10 cellular contexts compared by ENCODE assay signal in the genomic region with DNA sequence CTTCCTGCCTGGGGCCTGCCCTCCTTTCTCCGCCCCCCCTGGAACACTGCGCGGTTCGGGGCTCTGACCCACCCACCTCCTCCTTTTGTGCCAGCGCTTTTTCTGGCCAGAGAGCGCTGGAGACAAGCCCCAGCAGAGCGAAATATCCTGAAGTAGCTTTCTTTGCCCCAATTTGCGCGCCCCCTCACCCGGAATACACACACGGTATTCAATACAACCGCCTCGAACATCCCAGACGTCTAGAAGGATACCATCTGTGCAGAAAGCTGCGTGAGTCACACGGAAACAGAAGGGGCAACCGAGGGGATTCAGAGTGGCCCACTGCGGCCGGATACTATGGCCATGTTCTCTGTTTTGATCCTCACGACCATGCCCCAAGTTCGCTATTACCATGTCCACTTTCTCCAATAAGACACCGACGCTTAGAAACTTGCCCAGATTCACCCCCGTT. TPM values are rescaled to one million over a fixed set of nuclear protein-coding genes. Genes with fewer than 3 reads are reported as not detected.
DNase-seq lines count a peak whose midpoint lies in the region; ATAC-seq and TF ChIP-seq lines count a peak whose summit lies in the region.
"Had no signal": no experiment of that assay in that cellular context is flagged by ENCODE, and none has a peak within 500 bp of the region (broad histone marks: within the 10 kb centered on the region; RNA-seq: fewer than 3 reads in every experiment).

No MANE protein-coding gene starts in this region.

- H3K79me2 ChIP-seq in PC-9 (ENCODE audit: low read depth) = no peaks in the 10 kb centered on the region

- no peak overlapping the region for H3K27ac ChIP-seq in ascending aorta
- no peak overlapping the region for H3K27ac ChIP-seq in iPS DF 6.9 (ENCODE audit: low read length)
- H3K27ac ChIP-seq in skeletal muscle tissue (ENCODE audit: low read depth, low read length) = no peak overlapping the region
- no peak overlapping the region for H3K27ac ChIP-seq in PC-9

- no TSS peak for BruUV-seq in PC-9 (replicated peaks; lab: Mats Ljungman, UMichigan)

- WGBS in iPS DF 6.9 (ENCODE audit: insufficient coverage, insufficient read length) = no CpG with 5 or more reads among the region's 24 CpGs

- CTCF ChIA-PET in PC-9 (lab: Charles Lee) = no interaction called here

- TF ChIP-seq CTCF in ascending aorta (IDR thresholded peaks at IDR 0.05) = no peak
- no peak for TF ChIP-seq CTCF in PC-9 (conservative IDR thresholded peaks at IDR 0.05)

- POLR2A ChIA-PET in PC-9 (lab: Charles Lee; ENCODE audit: unreplicated experiment) = no interaction called here

- H4K20me1 ChIP-seq in PC-9 (ENCODE audit: insufficient read depth) = no peaks in the 10 kb centered on the region

- H3K36me3 ChIP-seq in ascending aorta = no peaks in the 10 kb centered on the region
- no peaks in the 10 kb centered on the region for H3K36me3 ChIP-seq in iPS DF 6.9 (ENCODE audit: control insufficient read depth, insufficient read depth, low read length)
- H3K36me3 ChIP-seq in skeletal muscle tissue (ENCODE audit: control insufficient read depth in 3 of 3, insufficient read depth in 3 of 3, low read length in 3 of 3) = no peaks in the 10 kb centered on the region
- no peaks in the 10 kb centered on the region for H3K36me3 ChIP-seq in PC-9 (ENCODE audit: low read depth)

- DNase-seq in HT1080 (ENCODE audit: low read depth) = peak; percentile 72
- no peak for DNase-seq in ascending aorta (ENCODE audit: low spot score in 2 of 2)
- DNase-seq in iPS DF 6.9 (ENCODE audit: low read depth, low spot score) = no peak
- DNase-seq in PC-9 = no peak
- DNase-seq: activated CD8-positive, alpha-beta memory T cell treated with anti-CD3 and anti-CD28 coated beads, Interleukin-2, amount 50 U/mL, for 4 hours; natural killer cell had no signal

- peak overlapping the region; percentile 57 to 71 for H3K4me3 ChIP-seq in ascending aorta
- H3K4me3 ChIP-seq in iPS DF 6.9 (ENCODE audit: low read length) = peak overlapping the region; percentile 57; the same call in 1 of the 2 replicates
- peak overlapping the region; percentile 35 to 56 (median 54) for H3K4me3 ChIP-seq in skeletal muscle tissue (ENCODE audit: low read length in 3 of 3)
- no peak overlapping the region for H3K4me3 ChIP-seq in PC-9

- intact Hi-C loops in ascending aorta (cut with DNase I) (no loop called here), PC-9 (cut with micrococcal nuclease; ENCODE audit: unreplicated experiment) (no loop called here)

- H3K27me3 ChIP-seq in ascending aorta = no peaks in the 10 kb centered on the region
- peaks cover 6% of the 10 kb centered on the region; the same call in 1 of the 2 replicates for H3K27me3 ChIP-seq in iPS DF 6.9 (ENCODE audit: control insufficient read depth, insufficient read depth, low read length)
- H3K27me3 ChIP-seq in skeletal muscle tissue (ENCODE audit: control insufficient read depth in 3 of 3, insufficient read depth in 3 of 3, low read length in 3 of 3) = peaks cover 0 to 40% (median 11%) of the 10 kb centered on the region in 3 donors
- H3K27me3 ChIP-seq in PC-9 (ENCODE audit: insufficient read depth, low read depth) = no peaks in the 10 kb centered on the region

- H3K9me3 ChIP-seq in ascending aorta = no peaks in the 10 kb centered on the region
- H3K9me3 ChIP-seq in iPS DF 6.9 (ENCODE audit: control insufficient read depth, insufficient read depth, low read length) = no peaks in the 10 kb centered on the region
- H3K9me3 ChIP-seq in skeletal muscle tissue (ENCODE audit: control insufficient read depth in 3 of 3, low read length in 3 of 3) = no peaks in the 10 kb centered on the region
- no peaks in the 10 kb centered on the region for H3K9me3 ChIP-seq in PC-9 (ENCODE audit: insufficient read depth, low read depth)

- H3F3A ChIP-seq in PC-9 (ENCODE audit: insufficient read depth, low read depth) = no peaks in the 10 kb centered on the region

- ATAC-seq in HG03039 (IDR thresholded peaks at IDR 0.05; ENCODE audit: unreplicated experiment) = no peak
- ATAC-seq in esophagus mucosa = no peak
- no peak for ATAC-seq in HG03521 (IDR thresholded peaks at IDR 0.05; ENCODE audit: unreplicated experiment)
- ATAC-seq: natural killer cell had no signal

- H3K4me1 ChIP-seq in ascending aorta (no peaks in the 10 kb centered on the region), iPS DF 6.9 (ENCODE audit: control insufficient read depth, insufficient read depth, low read length) (peaks cover 2% of the 10 kb centered on the region; the same call in 1 of the 2 replicates), skeletal muscle tissue (ENCODE audit: control insufficient read depth in 3 of 3, insufficient read depth in 3 of 3, low read length in 3 of 3) (peaks cover 0 to 6% (median 4%) of the 10 kb centered on the region in 3 donors), PC-9 (replicated peaks; ENCODE audit: insufficient read depth) (no peaks in the 10 kb centered on the region)

- no peaks in the 10 kb centered on the region for H3K9me2 ChIP-seq in PC-9 (ENCODE audit: insufficient read depth)

- H3K9ac ChIP-seq in skeletal muscle tissue (ENCODE audit: low read depth in 1 of 3, low read length in 3 of 3) = peak overlapping the region in 2 of 3 donors; percentile 33

- H2AFZ ChIP-seq in PC-9 = no peak overlapping the region

- no peak overlapping the region for H3K4me2 ChIP-seq in PC-9

RNA-seq across cellular contexts. Expression of a gene that starts 0.3 kb away (rescaled TPM):
- 151 and 170 TPM in 2 replicates for total RNA-seq in HT1080 (2014; rRNA removed; shearing (Covaris generic))
- 205 and 225 TPM in 2 replicates for polyA plus RNA-seq in HT1080 (2015; cell fraction: cytosol; rRNA removed)
- polyA plus RNA-seq in HT1080 (2015; cell fraction: nucleus; rRNA removed) = 265 and 292 TPM in 2 replicates
- total RNA-seq in ascending aorta = 139 TPM
- 39.7 TPM for total RNA-seq in skeletal muscle tissue
- total RNA-seq in PC-9 (2021) = not detected in 2 replicates
- 6.8 TPM for total RNA-seq in esophagus mucosa
